ENCODE assay signal across 18 cellular contexts in the genomic region with DNA sequence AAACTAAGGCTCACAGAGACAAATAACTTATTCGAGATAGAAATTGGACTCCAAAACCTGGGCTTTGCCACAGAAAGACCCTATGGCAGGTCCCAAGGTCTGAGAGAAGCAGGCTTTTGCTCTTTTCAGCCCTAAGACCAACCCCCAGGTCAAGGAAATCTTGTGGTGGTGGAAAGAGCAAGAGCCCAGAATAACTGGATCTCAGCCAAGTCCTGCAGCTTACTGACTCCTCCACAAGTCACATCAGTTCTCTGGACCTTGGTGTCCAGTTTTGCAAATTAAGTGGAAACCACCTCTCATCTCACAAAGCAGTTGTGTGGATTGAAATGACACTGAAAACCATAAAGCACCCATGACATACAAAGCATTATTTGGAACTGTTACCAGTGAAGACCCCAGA.
"Had no signal": no experiment of that assay in that cellular context is flagged by ENCODE, and none has a peak within 500 bp of the region (broad histone marks: within the 10 kb centered on the region; RNA-seq: fewer than 3 reads in every experiment).

No MANE protein-coding gene starts in this region.

- H3K27me3 ChIP-seq: esophagus muscularis mucosa, right lobe of liver, spleen, transverse colon had no signal

- H3K27ac ChIP-seq: esophagus muscularis mucosa, foreskin keratinocyte, lower lobe of right lung, right lobe of liver, spleen, transverse colon had no signal

- H3K4me1 ChIP-seq: foreskin keratinocyte, lower lobe of right lung, right lobe of liver, spleen had no signal

- DNase-seq: activated CD4-positive, alpha-beta T cell treated with anti-CD3 and anti-CD28 coated beads, Interleukin-2, amount 50 U/mL, for 4 hours; activated gamma-delta T cell; activated naive CD8-positive, alpha-beta T cell treated with anti-CD3 and anti-CD28 coated beads for 36 hours; activated T-cell treated with anti-CD3 and anti-CD28 coated beads, Interleukin-2, amount 50 U/mL, for 24 hours; anterior cingulate cortex; foreskin keratinocyte; immature natural killer cell; left cardiac atrium; lower lobe of right lung; naive thymus-derived CD8-positive, alpha-beta T cell; nucleus accumbens; right lobe of liver; spleen; stimulated activated CD4-positive, alpha-beta T cell treated with anti-CD3 and anti-CD28 coated beads, Interleukin-1b, Interleukin-23, amount 100 ng/mL, for 48 hours; stimulated activated naive B cell treated with anti-CD40 and anti-IgM and Interleukin-4, amounts not matched to agents 10 μg/mL and 1 μg/mL and 100 μg/mL, for 72 hours; transverse colon had no signal

- ATAC-seq: activated CD4-positive, CD25-positive, alpha-beta regulatory T cell treated with anti-CD3 and anti-CD28 coated beads, Interleukin-2, amount 50 U/mL, for 24 hours; foreskin keratinocyte; left cardiac atrium; lower lobe of right lung; naive thymus-derived CD8-positive, alpha-beta T cell; right lobe of liver; stimulated activated naive B cell treated with anti-CD40 and anti-IgM and Interleukin-4, amounts not matched to agents 10 μg/mL and 1 μg/mL and 100 μg/mL, for 72 hours had no signal

- H3K9me3 ChIP-seq: esophagus muscularis mucosa, lower lobe of right lung, right lobe of liver, spleen, transverse colon had no signal

- H3K36me3 ChIP-seq: esophagus muscularis mucosa, lower lobe of right lung, spleen, transverse colon had no signal

- H3K4me3 ChIP-seq: esophagus muscularis mucosa, lower lobe of right lung, right lobe of liver, spleen, transverse colon had no signal
